Comparison of ENCODE assay signal across 1 cellular context in genomic region chr17:78123258-78123929, GRCh38.
TF ChIP-seq lines count a peak whose summit lies in the region.

No MANE protein-coding gene starts in this region.

TF ChIP-seq in GM12878, 131 proteins besides CTCF, POLR2A, EP300 and RAD21:
- TF ChIP-seq RUNX3 (IDR thresholded peaks at IDR 0.05; ENCODE audit: low read length) (no peak), EGR1 (IDR thresholded peaks at IDR 0.05; ENCODE audit: borderline replicate concordance in 1 of 2, low read depth in 2 of 2, low read length in 2 of 2) (peak in 1 of 2 experiments; percentile 27; a peak in 1 of 3 replicates), HDGF (IDR thresholded peaks at IDR 0.05) (0 out of 2 replicates have a peak, but pooled peaks have one; percentile 19)
